29 cellular contexts compared by ENCODE assay signal in genomic region chr10:128519581-128519980, GRCh38.
"Had no signal": no experiment of that assay in that cellular context is flagged by ENCODE, and none has a peak within 500 bp of the region (broad histone marks: within the 10 kb centered on the region; RNA-seq: fewer than 3 reads in every experiment).

No MANE protein-coding gene starts in this region.

- H3K9me3 ChIP-seq: heart right ventricle, mucosa of descending colon, prostate gland, right atrium auricular region, sigmoid colon, spleen, thoracic aorta, transverse colon, vagina had no signal

- ATAC-seq: heart right ventricle; left lobe of liver; mucosa of descending colon; natural killer cell treated with Interleukin-12 subunit alpha and Interleukin-12 subunit beta and Interleukin-15 and Interleukin-18, amount 100 ng/mL, for 72 hours; stimulated activated memory B cell treated with anti-CD40 and anti-IgM and Interleukin-4, amounts not matched to agents 10 μg/mL and 1 μg/mL and 100 μg/mL, for 72 hours had no signal

- FAIRE-seq: endothelial cell of umbilical vein, keratinocyte had no signal

- H3K9me3 Mint-ChIP-seq: memory B cell; natural killer cell treated with Interleukin-12 subunit alpha and Interleukin-12 subunit beta and Interleukin-15 and Interleukin-18, amount 100 ng/mL, for 72 hours; stimulated activated memory B cell treated with anti-CD40 and anti-IgM and Interleukin-4, amounts not matched to agents 10 μg/mL and 1 μg/mL and 100 μg/mL, for 72 hours; stimulated activated naive CD8-positive, alpha-beta T cell treated with anti-CD3 and anti-CD28 coated beads, Interleukin-15, Interleukin-2, amounts not matched to agents 100 ng/mL and 50 ng/mL, for 24 hours had no signal

- H3K27ac Mint-ChIP-seq: immature natural killer cell; memory B cell; naive B cell; natural killer cell treated with Interleukin-12 subunit alpha and Interleukin-12 subunit beta and Interleukin-15 and Interleukin-18, amount 100 ng/mL, for 72 hours; neural progenitor cell; stimulated activated memory B cell treated with anti-CD40 and anti-IgM and Interleukin-4, amounts not matched to agents 10 μg/mL and 1 μg/mL and 100 μg/mL, for 72 hours; stimulated activated naive CD8-positive, alpha-beta T cell treated with anti-CD3 and anti-CD28 coated beads, Interleukin-15, Interleukin-2, amounts not matched to agents 100 ng/mL and 50 ng/mL, for 24 hours had no signal

- DNase-seq: dermis blood vessel endothelial cell; effector memory CD4-positive, alpha-beta T cell; esophagus squamous epithelium; foreskin melanocyte; glutamatergic neuron; heart right ventricle; hippocampal formation; immature natural killer cell; mucosa of descending colon; naive B cell; nucleus accumbens; sigmoid colon; spleen; stimulated activated CD4-positive, alpha-beta T cell treated with anti-CD3 and anti-CD28 coated beads, Interleukin-4, amount 100 ng/mL, for 4 hours; transverse colon had no signal

- H3K27me3 Mint-ChIP-seq: memory B cell; stimulated activated memory B cell treated with anti-CD40 and anti-IgM and Interleukin-4, amounts not matched to agents 10 μg/mL and 1 μg/mL and 100 μg/mL, for 72 hours; stimulated activated naive CD8-positive, alpha-beta T cell treated with anti-CD3 and anti-CD28 coated beads, Interleukin-15, Interleukin-2, amounts not matched to agents 100 ng/mL and 50 ng/mL, for 24 hours had no signal

- H3K4me3 Mint-ChIP-seq: immature natural killer cell; memory B cell; naive B cell; natural killer cell treated with Interleukin-12 subunit alpha and Interleukin-12 subunit beta and Interleukin-15 and Interleukin-18, amount 100 ng/mL, for 72 hours; neural progenitor cell; stimulated activated memory B cell treated with anti-CD40 and anti-IgM and Interleukin-4, amounts not matched to agents 10 μg/mL and 1 μg/mL and 100 μg/mL, for 72 hours; stimulated activated naive CD8-positive, alpha-beta T cell treated with anti-CD3 and anti-CD28 coated beads, Interleukin-15, Interleukin-2, amounts not matched to agents 100 ng/mL and 50 ng/mL, for 24 hours had no signal

- H3K4me1 ChIP-seq: esophagus squamous epithelium, heart right ventricle, neural progenitor cell, prostate gland, sigmoid colon, spleen, transverse colon, vagina had no signal

- H3K4me3 ChIP-seq: coronary artery, esophagus squamous epithelium, heart right ventricle, lung, mucosa of descending colon, neural progenitor cell, prostate gland, right atrium auricular region, sigmoid colon, spleen, thoracic aorta, transverse colon, vagina had no signal

- H3K27ac ChIP-seq: coronary artery, esophagus squamous epithelium, heart right ventricle, neural progenitor cell, prostate gland, right atrium auricular region, sigmoid colon, spleen, thoracic aorta, transverse colon, vagina had no signal

- H3K4me1 Mint-ChIP-seq: immature natural killer cell; memory B cell; naive B cell; stimulated activated memory B cell treated with anti-CD40 and anti-IgM and Interleukin-4, amounts not matched to agents 10 μg/mL and 1 μg/mL and 100 μg/mL, for 72 hours had no signal

- H3K36me3 ChIP-seq: esophagus squamous epithelium, heart right ventricle, neural progenitor cell, prostate gland, right atrium auricular region, sigmoid colon, spleen, thoracic aorta, transverse colon, vagina had no signal

- H3K36me3 Mint-ChIP-seq: immature natural killer cell; memory B cell; naive B cell; natural killer cell treated with Interleukin-12 subunit alpha and Interleukin-12 subunit beta and Interleukin-15 and Interleukin-18, amount 100 ng/mL, for 72 hours; neural progenitor cell; stimulated activated memory B cell treated with anti-CD40 and anti-IgM and Interleukin-4, amounts not matched to agents 10 μg/mL and 1 μg/mL and 100 μg/mL, for 72 hours had no signal

- H3K27me3 ChIP-seq: neural progenitor cell, right atrium auricular region, spleen, transverse colon, vagina had no signal
